ENCODE assay signal across 10 cellular contexts in the genomic region with DNA sequence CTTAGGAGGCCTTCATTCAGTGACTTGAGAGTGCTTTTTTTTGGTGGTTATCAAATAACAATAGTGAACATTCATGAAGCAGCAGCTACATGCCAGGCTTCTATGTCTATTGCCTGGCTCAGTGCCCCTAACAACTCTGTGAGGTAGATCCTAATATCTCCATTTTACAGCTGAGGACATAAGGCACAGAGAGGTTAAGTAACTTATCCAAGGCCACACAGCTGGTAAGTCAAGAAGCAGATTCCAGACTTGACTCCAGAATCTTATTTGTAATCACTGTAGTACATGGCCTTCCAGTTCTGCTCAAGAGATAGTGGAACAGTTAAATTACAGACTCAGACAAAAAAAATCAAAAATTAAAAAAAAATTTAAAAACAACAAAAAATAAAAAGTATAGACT. TPM values are rescaled to one million over a fixed set of nuclear protein-coding genes. Genes with fewer than 3 reads are reported as not detected.
"Had no signal": no experiment of that assay in that cellular context is flagged by ENCODE, and none has a peak within 500 bp of the region (broad histone marks: within the 10 kb centered on the region; RNA-seq: fewer than 3 reads in every experiment).

No MANE protein-coding gene starts in this region.

- H3K27ac ChIP-seq: GM23248 had no signal

- FAIRE-seq: H54, HTR-8/SVneo had no signal

- H3K9ac ChIP-seq: GM23248 had no signal

- H2AFZ ChIP-seq: GM23248 had no signal

- H3K4me1 Mint-ChIP-seq: IgD-negative memory B cell had no signal

- H3K4me3 Mint-ChIP-seq: H9, HFFc6, IgD-negative memory B cell had no signal

- DNase-seq: GM23248, GOT3, H9, HCEC 1CT, HFFc6, KG1 had no signal

- H3K27ac Mint-ChIP-seq: H9, HFFc6, IgD-negative memory B cell had no signal

- H3K9me3 Mint-ChIP-seq: H9 had no signal

- H3K27me3 Mint-ChIP-seq: IgD-negative memory B cell had no signal

- H3K4me3 ChIP-seq: GM23248 had no signal

RNA-seq across cellular contexts. Expression of a gene that starts 26.8 kb away (rescaled TPM):
- total RNA-seq: GM23248, H9, HFFc6, HT-29 had no signal
- polyA plus RNA-seq: GM23248, IgD-negative memory B cell had no signal

RNA-seq across cellular contexts. Expression of a gene that starts 44.7 kb away (rescaled TPM):
- total RNA-seq: GM23248, HFFc6 had no signal
- polyA plus RNA-seq: GM23248, IgD-negative memory B cell had no signal

RNA-seq across cellular contexts. Expression of a gene that starts 50.7 kb away (rescaled TPM):
- total RNA-seq: GM23248, HT-29 had no signal
- polyA plus RNA-seq: GM23248, IgD-negative memory B cell had no signal
